22 cellular contexts compared by ENCODE assay signal in genomic region chr2:15571729-15572128, GRCh38. TPM values are rescaled to one million over a fixed set of nuclear protein-coding genes. Genes with fewer than 3 reads are reported as not detected.
DNase-seq lines count a peak whose midpoint lies in the region; ATAC-seq, FAIRE-seq and TF ChIP-seq lines count a peak whose summit lies in the region.
"Had no signal": no experiment of that assay in that cellular context is flagged by ENCODE, and none has a peak within 500 bp of the region (broad histone marks: within the 10 kb centered on the region; RNA-seq: fewer than 3 reads in every experiment).

No MANE protein-coding gene starts in this region.

- WGBS in HepG2 (ENCODE audit: low lambda C conversion rate): 1% methylated on average over 3 of the region's 3 CpGs
- 69% methylated on average over 3 of the region's 3 CpGs for WGBS in right lobe of liver (ENCODE audit: insufficient coverage, low coverage, low lambda C conversion rate, missing lambda C conversion rate)
- 40% methylated on average over 3 of the region's 3 CpGs for WGBS in hepatocyte (ENCODE audit: low lambda C conversion rate, missing lambda C conversion rate)

- no peaks in the 10 kb centered on the region for H3K36me3 Mint-ChIP-seq in progenitor cell of endocrine pancreas (ENCODE audit: insufficient read depth)
- H3K36me3 Mint-ChIP-seq: CD14-positive monocyte; CD4-positive, alpha-beta memory T cell had no signal

- peaks cover 18% of the 10 kb centered on the region for H3K4me1 Mint-ChIP-seq in progenitor cell of endocrine pancreas (ENCODE audit: low read depth)
- H3K4me1 Mint-ChIP-seq: CD14-positive monocyte; CD4-positive, alpha-beta memory T cell had no signal

- TF ChIP-seq CTCF in HepG2 (CRISPR knock-in tag; IDR thresholded peaks at IDR 0.05) (no peak), right lobe of liver (IDR thresholded peaks at IDR 0.05) (no peak), hepatocyte (IDR thresholded peaks at IDR 0.05; ENCODE audit: poor library complexity) (no peak), progenitor cell of endocrine pancreas (IDR thresholded peaks at IDR 0.05; ENCODE audit: unreplicated experiment) (no peak)

- no peaks in the 10 kb centered on the region for H3K9me3 Mint-ChIP-seq in progenitor cell of endocrine pancreas (ENCODE audit: low read depth)
- H3K9me3 Mint-ChIP-seq: CD14-positive monocyte; CD4-positive, alpha-beta memory T cell had no signal

- FAIRE-seq in HepG2 (lab: Jason Lieb, UNC): peak; percentile 28
- FAIRE-seq: A549, GM12892, GM18507, H1 had no signal

- TF ChIP-seq POLR2A in HepG2 (IDR thresholded peaks at IDR 0.05; ENCODE audit: insufficient read depth in 1 of 2, low read depth in 2 of 2, low read length in 2 of 2) (no peak), right lobe of liver (IDR thresholded peaks at IDR 0.05) (no peak)

- intact Hi-C loops in HepG2 (cut with micrococcal nuclease; ENCODE audit: unreplicated experiment): loop anchor here (10.0 kb wide), 1 partner anchor 517 kb away; no protein-coding TSS in a partner anchor
- intact Hi-C loops in right lobe of liver (cut with DNase I): no loop called here

- H3K4me2 ChIP-seq in HepG2 (ENCODE audit: low read depth, low read length) (peak overlapping the region; percentile 54), hepatocyte (no peak overlapping the region)
- H3K4me2 ChIP-seq: A549, BLaER1 had no signal

- peak; percentile 25 for DNase-seq in HepG2 (ENCODE audit: low spot score)
- DNase-seq in right lobe of liver: no peak
- DNase-seq in hepatocyte (ENCODE audit: low spot score): no peak
- no peak for DNase-seq in progenitor cell of endocrine pancreas (ENCODE audit: low spot score, unreplicated experiment)
- no peak for DNase-seq in NCI-H1105 (lab: John Stamatoyannopoulos, UW)
- DNase-seq in medulla oblongata (ENCODE audit: extremely low spot score): no peak
- DNase-seq: AML-193; CD4-positive, alpha-beta memory T cell; DMS153; DMS79; GDM1; IMR-90; KBM-7 had no signal

- H3K9me2 ChIP-seq in hepatocyte (replicated peaks; ENCODE audit: insufficient read depth): no peaks in the 10 kb centered on the region

- TF ChIP-seq EP300 in HepG2 (IDR thresholded peaks at IDR 0.05; ENCODE audit: low read depth in 2 of 2, low read length in 2 of 2) (peak in 1 of 2 experiments; percentile 37; a peak in 1 of 4 replicates), HepG2 (CRISPR knock-in tag; IDR thresholded peaks at IDR 0.05; ENCODE audit: borderline replicate concordance) (no peak)

- CTCF ChIA-PET in HepG2 (lab: Yijun Ruan, JAX; ENCODE audit: low intra/inter-chr PET ratio, low total read pairs): no interaction called here

- no peak for TF ChIP-seq RAD21 in HepG2 (CRISPR knock-in tag; IDR thresholded peaks at IDR 0.05)

- H3K9ac ChIP-seq in HepG2 (ENCODE audit: insufficient read depth, low read depth, low read length): no peak overlapping the region
- H3K9ac ChIP-seq: BLaER1 had no signal

- H3K27me3 ChIP-seq in HepG2 (ENCODE audit: control insufficient read depth in 1 of 2, insufficient read depth in 2 of 2, low read length in 2 of 2) (no peaks in the 10 kb centered on the region), right lobe of liver (no peaks in the 10 kb centered on the region), hepatocyte (no peaks in the 10 kb centered on the region)
- H3K27me3 ChIP-seq: BLaER1 had no signal

- no peaks in the 10 kb centered on the region for H3K27me3 Mint-ChIP-seq in progenitor cell of endocrine pancreas

- H2AFZ ChIP-seq in HepG2 (ENCODE audit: low read length): peak overlapping the region; percentile 29
- peak overlapping the region; percentile 6 for H2AFZ ChIP-seq in hepatocyte

- ATAC-seq in HepG2 (peak; percentile 59), right lobe of liver (no peak), GM21447 (IDR thresholded peaks at IDR 0.05; ENCODE audit: unreplicated experiment) (no peak)
- ATAC-seq: A549 had no signal

- H3K27ac ChIP-seq in HepG2 (ENCODE audit: extremely low read length, insufficient read depth, low read length): no peak overlapping the region
- no peak overlapping the region for H3K27ac ChIP-seq in right lobe of liver
- H3K27ac ChIP-seq in hepatocyte: no peak overlapping the region
- H3K27ac ChIP-seq: 22Rv1, A549, BLaER1 had no signal

- H3K4me1 ChIP-seq in HepG2 (ENCODE audit: insufficient read depth, low read length) (peaks cover 49% of the 10 kb centered on the region), right lobe of liver (no peaks in the 10 kb centered on the region), hepatocyte (ENCODE audit: insufficient read depth) (no peaks in the 10 kb centered on the region)
- H3K4me1 ChIP-seq: A549, HAP-1 had no signal

- H3K9me3 ChIP-seq in HepG2 (ENCODE audit: low read length) (no peaks in the 10 kb centered on the region), right lobe of liver (no peaks in the 10 kb centered on the region), hepatocyte (ENCODE audit: low read depth) (no peaks in the 10 kb centered on the region)
- H3K9me3 ChIP-seq: A549, BLaER1, HAP-1 had no signal

- peak overlapping the region; percentile 95 for H3K27ac Mint-ChIP-seq in progenitor cell of endocrine pancreas
- H3K27ac Mint-ChIP-seq: CD14-positive monocyte; CD4-positive, alpha-beta memory T cell had no signal

- H4K20me1 ChIP-seq in HepG2 (ENCODE audit: insufficient read depth, low read length): no peaks in the 10 kb centered on the region
- H4K20me1 ChIP-seq in hepatocyte (ENCODE audit: insufficient read depth, poor library complexity, severe bottlenecking): no peaks in the 10 kb centered on the region
- H4K20me1 ChIP-seq: BLaER1 had no signal

- H3K36me3 ChIP-seq in HepG2 (replicated peaks in 1 of 2; ENCODE audit: control insufficient read depth in 1 of 2, insufficient read depth in 2 of 2, low read length in 2 of 2) (no peaks in the 10 kb centered on the region), right lobe of liver (no peaks in the 10 kb centered on the region), hepatocyte (replicated peaks; ENCODE audit: insufficient read depth, low read depth) (no peaks in the 10 kb centered on the region)
- H3K36me3 ChIP-seq: BLaER1, HAP-1 had no signal

- H3K79me2 ChIP-seq in HepG2 (ENCODE audit: insufficient read depth, low read length): no peaks in the 10 kb centered on the region
- no peaks in the 10 kb centered on the region for H3K79me2 ChIP-seq in hepatocyte

- in situ Hi-C loops in HepG2 (cut with HindIII; ENCODE audit: extremely low pct_ligation_motif_present, low pct_unique_long_range_greater_than_20kb): no loop called here

- no peak overlapping the region for H3K4me3 Mint-ChIP-seq in progenitor cell of endocrine pancreas (ENCODE audit: low read depth)
- H3K4me3 Mint-ChIP-seq: CD14-positive monocyte; CD4-positive, alpha-beta memory T cell had no signal

- BruUV-seq in HepG2 (replicated peaks; lab: Mats Ljungman, UMichigan): no TSS peak

- POLR2A ChIA-PET in HepG2 (lab: Yijun Ruan, JAX): interaction anchor here (1.7 kb wide), 1 partner anchor 10 kb away, joined by 5 read pairs; the partner anchor contains the start of gene NBAS

- H3K4me3 ChIP-seq in HepG2 (replicated peaks in 1 of 3; ENCODE audit: insufficient read depth in 1 of 3, low read depth in 2 of 3, low read length in 3 of 3) (peak overlapping the region in 1 of 3 experiments; percentile 8; a peak in 1 of 6 replicates), right lobe of liver (no peak overlapping the region), hepatocyte (no peak overlapping the region)
- H3K4me3 ChIP-seq: A549, BLaER1, HAP-1 had no signal

RNA-seq across cellular contexts. Expression of gene NBAS, which starts 10.6 kb away (rescaled TPM):
- total RNA-seq in HepG2 (2016; rRNA removed; fragmentation: Illumina TruSeq; extraction: Trizol) (58.7 and 61.4 TPM in 2 replicates), right lobe of liver (10 to 100 TPM; 16.1 to 21.8 (median 18.5) TPM), hepatocyte (45.8 and 47.2 TPM in 2 replicates), progenitor cell of endocrine pancreas (63.0 and 68.0 TPM in 2 replicates)
- total RNA-seq in HepG2 (2016; cell fraction: cytosol; rRNA removed; fragmentation: Illumina TruSeq; extraction: Trizol; ENCODE audit: low read depth): 52.9 and 59.9 TPM in 2 replicates
- total RNA-seq in HepG2 (2016; cell fraction: insoluble cytoplasmic fraction; rRNA removed; fragmentation: Illumina TruSeq; extraction: Trizol): 56.3 and 56.6 TPM in 2 replicates
- total RNA-seq in HepG2 (2016; cell fraction: membrane; rRNA removed; fragmentation: Illumina TruSeq; extraction: Trizol): 27.5 and 33.9 TPM in 2 replicates
- 75.6 and 80.4 TPM in 2 replicates for total RNA-seq in HepG2 (2016; cell fraction: nucleus; rRNA removed; fragmentation: Illumina TruSeq; extraction: Trizol)
- polyA plus RNA-seq in HepG2 (2011; rRNA removed) (28.8 and 33.6 TPM in 2 replicates), hepatocyte (18.5 and 20.8 TPM in 2 replicates)
- 29.5 and 30.7 TPM in 2 replicates for polyA plus RNA-seq in HepG2 (2011; cell fraction: cytosol; rRNA removed)
- 23.2 and 23.7 TPM in 2 replicates for polyA plus RNA-seq in HepG2 (2011; cell fraction: nucleus; rRNA removed)
- 26.5 and 30.9 TPM in 2 replicates for polyA plus RNA-seq in HepG2 (2012)
- polyA plus RNA-seq in HepG2 (2016; cell fraction: cytosol; fragmentation: Illumina TruSeq; extraction: Trizol; ENCODE audit: low read depth): 14.7 and 16.9 TPM in 2 replicates
- polyA plus RNA-seq in HepG2 (2016; cell fraction: insoluble cytoplasmic fraction; fragmentation: Illumina TruSeq; extraction: Trizol; ENCODE audit: low read depth): 27.5 and 27.7 TPM in 2 replicates
- 5.6 and 6.1 TPM in 2 replicates for polyA plus RNA-seq in HepG2 (2016; cell fraction: membrane; fragmentation: Illumina TruSeq; extraction: Trizol; ENCODE audit: low read depth)
- polyA plus RNA-seq in HepG2 (2016; cell fraction: nucleus; fragmentation: Illumina TruSeq; extraction: Trizol; ENCODE audit: insufficient read depth, low read depth): 39.1 and 42.0 TPM in 2 replicates
- 55.2 and 126 TPM in 2 replicates for polyA minus RNA-seq in HepG2 (2011; rRNA and poly(A)+ RNA removed; ENCODE audit: low replicate concordance)
- polyA minus RNA-seq in HepG2 (2011; cell fraction: cytosol; rRNA and poly(A)+ RNA removed): 57.6 and 62.9 TPM in 2 replicates
- polyA minus RNA-seq in HepG2 (2011; cell fraction: nucleus; rRNA and poly(A)+ RNA removed): 102 and 117 TPM in 2 replicates

RNA-seq across cellular contexts. Expression of gene DDX1, which starts 19.9 kb away (rescaled TPM):
- 130 and 254 TPM in 2 replicates for total RNA-seq in HepG2 (2016; rRNA removed; fragmentation: Illumina TruSeq; extraction: Trizol)
- total RNA-seq in HepG2 (2016; cell fraction: cytosol; rRNA removed; fragmentation: Illumina TruSeq; extraction: Trizol; ENCODE audit: low read depth): 20.7 and 26.0 TPM in 2 replicates
- 128 and 254 TPM in 2 replicates for total RNA-seq in HepG2 (2016; cell fraction: insoluble cytoplasmic fraction; rRNA removed; fragmentation: Illumina TruSeq; extraction: Trizol)
- 42.3 and 49.4 TPM in 2 replicates for total RNA-seq in HepG2 (2016; cell fraction: membrane; rRNA removed; fragmentation: Illumina TruSeq; extraction: Trizol)
- total RNA-seq in HepG2 (2016; cell fraction: nucleus; rRNA removed; fragmentation: Illumina TruSeq; extraction: Trizol): 114 and 115 TPM in 2 replicates
- polyA plus RNA-seq in HepG2 (2011; rRNA removed): 60.9 and 81.6 TPM in 2 replicates
- polyA plus RNA-seq in HepG2 (2011; cell fraction: cytosol; rRNA removed): 36.8 and 56.4 TPM in 2 replicates
- polyA plus RNA-seq in HepG2 (2011; cell fraction: nucleus; rRNA removed): 33.2 and 43.2 TPM in 2 replicates
- 87.2 and 121 TPM in 2 replicates for polyA plus RNA-seq in HepG2 (2012)
- polyA plus RNA-seq in HepG2 (2016; cell fraction: cytosol; fragmentation: Illumina TruSeq; extraction: Trizol; ENCODE audit: low read depth): 17.5 and 20.7 TPM in 2 replicates
- 266 and 281 TPM in 2 replicates for polyA plus RNA-seq in HepG2 (2016; cell fraction: insoluble cytoplasmic fraction; fragmentation: Illumina TruSeq; extraction: Trizol; ENCODE audit: low read depth)
- polyA plus RNA-seq in HepG2 (2016; cell fraction: membrane; fragmentation: Illumina TruSeq; extraction: Trizol; ENCODE audit: low read depth): 28.6 and 36.5 TPM in 2 replicates
- 120 and 122 TPM in 2 replicates for polyA plus RNA-seq in HepG2 (2016; cell fraction: nucleus; fragmentation: Illumina TruSeq; extraction: Trizol; ENCODE audit: insufficient read depth, low read depth)
- polyA minus RNA-seq in HepG2 (2011; rRNA and poly(A)+ RNA removed; ENCODE audit: low replicate concordance): 15.7 and 27.0 TPM in 2 replicates
- 54.9 and 60.7 TPM in 2 replicates for polyA minus RNA-seq in HepG2 (2011; cell fraction: cytosol; rRNA and poly(A)+ RNA removed)
- polyA minus RNA-seq in HepG2 (2011; cell fraction: nucleus; rRNA and poly(A)+ RNA removed): 109 and 119 TPM in 2 replicates
- total RNA-seq in right lobe of liver: 10 to 100 TPM; 29.7 to 43.5 (median 37.6) TPM
- total RNA-seq in hepatocyte: 70.2 and 76.7 TPM in 2 replicates
- 76.2 and 82.6 TPM in 2 replicates for polyA plus RNA-seq in hepatocyte
- 114 and 115 TPM in 2 replicates for total RNA-seq in progenitor cell of endocrine pancreas
